In the genomic region with DNA sequence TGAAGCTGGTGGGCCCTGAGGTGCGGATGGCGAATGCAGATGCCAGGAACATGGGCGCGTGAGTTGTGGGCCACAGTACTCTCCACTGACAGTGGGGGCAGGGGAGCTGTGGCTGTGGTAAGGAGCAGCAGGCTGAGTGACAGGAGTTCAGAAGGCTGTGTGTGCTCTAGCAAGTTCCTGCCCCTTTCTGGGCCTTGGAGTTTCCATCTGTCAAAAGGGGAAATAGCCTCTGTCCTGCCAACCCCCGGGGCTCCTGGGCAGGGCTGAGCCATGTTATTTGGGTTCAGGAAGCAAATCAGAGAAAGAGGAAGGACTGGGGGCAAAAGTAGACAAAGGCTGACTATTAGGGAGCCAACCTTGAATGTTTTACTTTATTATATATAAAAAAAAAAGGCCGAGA, we compare ENCODE assay signal across 18 cellular contexts. TPM values are rescaled to one million over a fixed set of nuclear protein-coding genes. Genes with fewer than 3 reads are reported as not detected.
A peak's percentile ranks its signal among the peaks of the same experiment; 100 is the strongest.
DNase-seq lines count a peak whose midpoint lies in the region; ATAC-seq and TF ChIP-seq lines count a peak whose summit lies in the region.
"Had no signal": no experiment of that assay in that cellular context is flagged by ENCODE, and none has a peak within 500 bp of the region (broad histone marks: within the 10 kb centered on the region; RNA-seq: fewer than 3 reads in every experiment).

No MANE protein-coding gene starts in this region.

- H3K27ac Mint-ChIP-seq in nephron progenitor cell, result peak overlapping the region; percentile 71
- H3K27ac Mint-ChIP-seq in activated T-helper 1 cell treated with anti-CD3 and anti-CD28 coated beads, Interleukin-12 subunit alpha, Interleukin-12 subunit beta, Interleukin-2, Interleukin-4 antibody, amounts not matched to agents 30 ng/mL and 10 ng/mL and 1 ng/mL, durations not matched to agents 14 hours and 24 hours and 36 hours, result no peak overlapping the region
- H3K27ac Mint-ChIP-seq: activated CD8-positive, alpha-beta T cell treated with anti-CD3 and anti-CD28 coated beads, Interleukin-2, amount 10 ng/mL, durations not matched to agents 7 days and 5 days; stimulated activated naive B cell treated with anti-CD40 and anti-IgM and Interleukin-4, amounts not matched to agents 10 μg/mL and 1 μg/mL and 100 μg/mL, for 72 hours had no signal

- H3K27me3 Mint-ChIP-seq in nephron progenitor cell (ENCODE audit: low read depth, poor library complexity), result no peaks in the 10 kb centered on the region
- no peaks in the 10 kb centered on the region for H3K27me3 Mint-ChIP-seq in activated T-helper 1 cell treated with anti-CD3 and anti-CD28 coated beads, Interleukin-12 subunit alpha, Interleukin-12 subunit beta, Interleukin-2, Interleukin-4 antibody, amounts not matched to agents 30 ng/mL and 10 ng/mL and 1 ng/mL, durations not matched to agents 14 hours and 24 hours and 36 hours (ENCODE audit: insufficient read depth)
- H3K27me3 Mint-ChIP-seq: stimulated activated naive B cell treated with anti-CD40 and anti-IgM and Interleukin-4, amounts not matched to agents 10 μg/mL and 1 μg/mL and 100 μg/mL, for 72 hours had no signal

- H3K9me3 ChIP-seq in gastroesophageal sphincter, result no peaks in the 10 kb centered on the region

- no peak for TF ChIP-seq EP300 in gastroesophageal sphincter (IDR thresholded peaks at IDR 0.05)

- peak overlapping the region in 1 of 4 donors; percentile 27 for H3K27ac ChIP-seq in gastroesophageal sphincter
- H3K27ac ChIP-seq: cardiac muscle cell had no signal

- intact Hi-C loops in activated T-helper 1 cell treated with anti-CD3 and anti-CD28 coated beads, Interleukin-12 subunit alpha, Interleukin-12 subunit beta, Interleukin-2, Interleukin-4 antibody, amounts not matched to agents 30 ng/mL and 10 ng/mL and 1 ng/mL, durations not matched to agents 14 hours and 24 hours and 36 hours (cut with micrococcal nuclease), result no loop called here

- peak; percentile 30 for ATAC-seq in gastroesophageal sphincter
- no peak for ATAC-seq in HG02588 (IDR thresholded peaks at IDR 0.05; ENCODE audit: unreplicated experiment)
- ATAC-seq: activated CD8-positive, alpha-beta T cell treated with anti-CD3 and anti-CD28 coated beads, Interleukin-2, amount 10 ng/mL, durations not matched to agents 7 days and 5 days; GM12878; Panc1 had no signal

- H3K27me3 ChIP-seq in gastroesophageal sphincter, result no peaks in the 10 kb centered on the region
- H3K27me3 ChIP-seq: cardiac muscle cell had no signal

- H3K36me3 ChIP-seq in gastroesophageal sphincter, result peaks cover 0 to 100% of the 10 kb centered on the region in 2 donors

- DNase-seq in CD1c-positive myeloid dendritic cell (ENCODE audit: extremely low spot score) (peak; percentile 71), NOMO-1 treated with DMSO at 0.1 percent for 48 hours (lab: John Stamatoyannopoulos, UW; ENCODE audit: unreplicated experiment) (peak; percentile 77), nephron progenitor cell (no peak), NCI-H2029 treated with DMSO at 0.1 percent for 48 hours (lab: John Stamatoyannopoulos, UW) (no peak)
- no peak for DNase-seq in activated T-helper 1 cell treated with anti-CD3 and anti-CD28 coated beads, Interleukin-12 subunit alpha, Interleukin-12 subunit beta, Interleukin-2, Interleukin-4 antibody, amounts not matched to agents 30 ng/mL and 10 ng/mL and 1 ng/mL, durations not matched to agents 14 hours and 24 hours and 36 hours (ENCODE audit: low spot score)
- DNase-seq in stimulated activated CD4-positive, alpha-beta T cell treated with anti-CD3 and anti-CD28 coated beads, Interleukin-4, amount 100 ng/mL, for 4 hours, result no peak
- DNase-seq: activated CD8-positive, alpha-beta T cell treated with anti-CD3 and anti-CD28 coated beads, Interleukin-2, amount 10 ng/mL, durations not matched to agents 7 days and 5 days; activated naive CD4-positive, alpha-beta T cell; DND-41; NCI-H226; stimulated activated CD4-positive, alpha-beta T cell treated with anti-CD3 and anti-CD28 coated beads, Interleukin-2, amount 100 ng/mL, for 48 hours; stimulated activated naive B cell treated with anti-CD40 and anti-IgM and Interleukin-4, amounts not matched to agents 10 μg/mL and 1 μg/mL and 100 μg/mL, for 72 hours; T-helper 9 cell had no signal

- peaks cover 45% of the 10 kb centered on the region for H3K36me3 Mint-ChIP-seq in nephron progenitor cell (ENCODE audit: low read depth)
- H3K36me3 Mint-ChIP-seq in activated T-helper 1 cell treated with anti-CD3 and anti-CD28 coated beads, Interleukin-12 subunit alpha, Interleukin-12 subunit beta, Interleukin-2, Interleukin-4 antibody, amounts not matched to agents 30 ng/mL and 10 ng/mL and 1 ng/mL, durations not matched to agents 14 hours and 24 hours and 36 hours (ENCODE audit: low read depth), result peaks cover 14% of the 10 kb centered on the region

- no peaks in the 10 kb centered on the region for H3K9me3 Mint-ChIP-seq in nephron progenitor cell
- H3K9me3 Mint-ChIP-seq in activated T-helper 1 cell treated with anti-CD3 and anti-CD28 coated beads, Interleukin-12 subunit alpha, Interleukin-12 subunit beta, Interleukin-2, Interleukin-4 antibody, amounts not matched to agents 30 ng/mL and 10 ng/mL and 1 ng/mL, durations not matched to agents 14 hours and 24 hours and 36 hours, result no peaks in the 10 kb centered on the region
- H3K9me3 Mint-ChIP-seq: stimulated activated naive B cell treated with anti-CD40 and anti-IgM and Interleukin-4, amounts not matched to agents 10 μg/mL and 1 μg/mL and 100 μg/mL, for 72 hours had no signal

- H3K4me3 Mint-ChIP-seq in nephron progenitor cell, result no peak overlapping the region
- no peak overlapping the region for H3K4me3 Mint-ChIP-seq in activated T-helper 1 cell treated with anti-CD3 and anti-CD28 coated beads, Interleukin-12 subunit alpha, Interleukin-12 subunit beta, Interleukin-2, Interleukin-4 antibody, amounts not matched to agents 30 ng/mL and 10 ng/mL and 1 ng/mL, durations not matched to agents 14 hours and 24 hours and 36 hours
- H3K4me3 Mint-ChIP-seq: activated CD8-positive, alpha-beta T cell treated with anti-CD3 and anti-CD28 coated beads, Interleukin-2, amount 10 ng/mL, durations not matched to agents 7 days and 5 days; stimulated activated naive B cell treated with anti-CD40 and anti-IgM and Interleukin-4, amounts not matched to agents 10 μg/mL and 1 μg/mL and 100 μg/mL, for 72 hours had no signal

- H3K4me1 Mint-ChIP-seq in nephron progenitor cell, result peaks cover 15% of the 10 kb centered on the region
- no peaks in the 10 kb centered on the region for H3K4me1 Mint-ChIP-seq in activated T-helper 1 cell treated with anti-CD3 and anti-CD28 coated beads, Interleukin-12 subunit alpha, Interleukin-12 subunit beta, Interleukin-2, Interleukin-4 antibody, amounts not matched to agents 30 ng/mL and 10 ng/mL and 1 ng/mL, durations not matched to agents 14 hours and 24 hours and 36 hours (ENCODE audit: low read depth)

- no peak for TF ChIP-seq POLR2A in gastroesophageal sphincter (IDR thresholded peaks at IDR 0.05)

- no peak overlapping the region for H3K4me3 ChIP-seq in gastroesophageal sphincter
- H3K4me3 ChIP-seq: cardiac muscle cell, GM12878 had no signal

- 33 to 93% methylated on average over 1 to 5 of the region's 6 CpGs for WGBS in gastroesophageal sphincter (ENCODE audit: low coverage in 1 of 2), 2 donors

- H3K4me1 ChIP-seq in gastroesophageal sphincter, result peaks cover 0 to 10% (median 0%) of the 10 kb centered on the region in 3 donors

- TF ChIP-seq CTCF in gastroesophageal sphincter (IDR thresholded peaks at IDR 0.05) (no peak), nephron progenitor cell (IDR thresholded peaks at IDR 0.05) (no peak)

RNA-seq across cellular contexts. Expression of a gene that starts 19.5 kb away (rescaled TPM):
- total RNA-seq in gastroesophageal sphincter, result 100 to 1,000 TPM; 117 to 236 (median 186) TPM
- total RNA-seq in activated T-helper 1 cell treated with anti-CD3 and anti-CD28 coated beads, Interleukin-12 subunit alpha, Interleukin-12 subunit beta, Interleukin-2, Interleukin-4 antibody, amounts not matched to agents 30 ng/mL and 10 ng/mL and 1 ng/mL, durations not matched to agents 14 hours and 24 hours and 36 hours, result 88.1 and 95.4 TPM in 2 replicates

RNA-seq across cellular contexts. Expression of a gene that starts 26.2 kb away (rescaled TPM):
- total RNA-seq in gastroesophageal sphincter, result 100 to 1,000 TPM in 1 of 4 donors, 10 to 100 TPM in 3; 66.5 to 125 (median 70.1) TPM
- total RNA-seq in activated T-helper 1 cell treated with anti-CD3 and anti-CD28 coated beads, Interleukin-12 subunit alpha, Interleukin-12 subunit beta, Interleukin-2, Interleukin-4 antibody, amounts not matched to agents 30 ng/mL and 10 ng/mL and 1 ng/mL, durations not matched to agents 14 hours and 24 hours and 36 hours, result 32.3 and 37.8 TPM in 2 replicates

RNA-seq across cellular contexts. Expression of a gene that starts 34.5 kb away (rescaled TPM):
- 100 to 1,000 TPM in 1 of 4 donors, 10 to 100 TPM in 3; 70.8 to 128 (median 83.8) TPM for total RNA-seq in gastroesophageal sphincter
- total RNA-seq in activated T-helper 1 cell treated with anti-CD3 and anti-CD28 coated beads, Interleukin-12 subunit alpha, Interleukin-12 subunit beta, Interleukin-2, Interleukin-4 antibody, amounts not matched to agents 30 ng/mL and 10 ng/mL and 1 ng/mL, durations not matched to agents 14 hours and 24 hours and 36 hours, result 38.2 and 39.1 TPM in 2 replicates

RNA-seq across cellular contexts. Expression of a gene that starts 58.6 kb away (rescaled TPM):
- total RNA-seq in gastroesophageal sphincter, result 10 to 100 TPM; 24.1 to 41.9 (median 31.8) TPM
- total RNA-seq in activated T-helper 1 cell treated with anti-CD3 and anti-CD28 coated beads, Interleukin-12 subunit alpha, Interleukin-12 subunit beta, Interleukin-2, Interleukin-4 antibody, amounts not matched to agents 30 ng/mL and 10 ng/mL and 1 ng/mL, durations not matched to agents 14 hours and 24 hours and 36 hours, result 74.9 and 75.3 TPM in 2 replicates

Comparison
In these comparisons a context has a peak if more than half of its experiments do, and no peak if none do; other contexts are left out.
1. DNase-seq: peak in CD1c-positive myeloid dendritic cell (single experiment) and NOMO-1 treated with DMSO at 0.1 percent for 48 hours (single experiment); none in nephron progenitor cell (single experiment), NCI-H2029 treated with DMSO at 0.1 percent for 48 hours (single experiment), activated T-helper 1 cell treated with anti-CD3 and anti-CD28 coated beads, Interleukin-12 subunit alpha, Interleukin-12 subunit beta, Interleukin-2, Interleukin-4 antibody, amounts not matched to agents 30 ng/mL and 10 ng/mL and 1 ng/mL, durations not matched to agents 14 hours and 24 hours and 36 hours (single experiment) and stimulated activated CD4-positive, alpha-beta T cell treated with anti-CD3 and anti-CD28 coated beads, Interleukin-4, amount 100 ng/mL, for 4 hours (0 of 2).